In the genomic region with DNA sequence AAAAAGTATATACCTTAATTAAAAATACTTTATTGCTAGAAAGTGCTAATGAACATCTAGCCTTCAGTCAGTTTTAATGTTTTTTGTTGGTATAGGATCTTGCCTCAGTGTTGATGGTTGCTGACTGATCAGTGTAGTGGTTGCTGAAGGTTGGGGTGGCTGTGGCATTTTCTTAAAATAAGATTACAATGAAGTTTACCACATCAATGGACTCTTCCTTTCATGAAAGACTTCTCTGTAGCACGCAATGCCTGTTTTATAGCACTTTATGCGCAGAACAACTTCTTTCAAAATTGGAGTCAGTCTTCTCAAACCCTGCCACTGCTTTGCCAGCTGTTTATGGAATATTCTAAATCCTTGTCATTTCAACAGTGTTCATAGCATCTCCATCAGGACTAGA, we compare ENCODE assay signal across 21 cellular contexts.
"Had no signal": no experiment of that assay in that cellular context is flagged by ENCODE, and none has a peak within 500 bp of the region (broad histone marks: within the 10 kb centered on the region; RNA-seq: fewer than 3 reads in every experiment).

No MANE protein-coding gene starts in this region.

- H3K36me3 Mint-ChIP-seq: activated naive CD8-positive, alpha-beta T cell had no signal

- H3K9me3 ChIP-seq: adrenal gland, colonic mucosa had no signal

- DNase-seq: activated CD4-positive, alpha-beta T cell treated with anti-CD3 and anti-CD28 coated beads, Interleukin-2, amount 50 U/mL, for 1 hour; activated CD8-positive, alpha-beta memory T cell treated with anti-CD3 and anti-CD28 coated beads for 24 hours; activated effector memory CD4-positive, alpha-beta T cell treated with Interleukin-2 at 50 U/mL for 16 hours; activated naive CD4-positive, alpha-beta T cell; activated T-cell treated with anti-CD3 and anti-CD28 coated beads, Interleukin-2, amount 50 U/mL, for 48 hours; adrenal gland; anterior cingulate cortex; caudate nucleus; colonic mucosa; KG1; MG63; NCI-H1105; NCI-H1436; NCI-H1694 treated with DMSO at 0.1 percent for 48 hours; NCI-H2029 treated with DMSO at 0.1 percent for 48 hours; NCI-H510A treated with DMSO at 0.1 percent for 48 hours; NCI-H69; PC-9; SHP77 treated with DMSO at 0.1 percent for 48 hours had no signal

- H3K4me3 Mint-ChIP-seq: activated naive CD8-positive, alpha-beta T cell had no signal

- H3K27ac ChIP-seq: adrenal gland, colonic mucosa, PC-9 had no signal

- ATAC-seq: activated CD4-positive, CD25-positive, alpha-beta regulatory T cell treated with anti-CD3 and anti-CD28 coated beads, Interleukin-2, amount 50 U/mL, for 24 hours had no signal

- H3K27ac Mint-ChIP-seq: activated naive CD8-positive, alpha-beta T cell had no signal

- H3K36me3 ChIP-seq: adrenal gland, colonic mucosa had no signal

- H3K4me3 ChIP-seq: adrenal gland, colonic mucosa, MG63, PC-9 had no signal

- H3K27me3 ChIP-seq: adrenal gland, colonic mucosa, MG63 had no signal

- H3K4me1 ChIP-seq: adrenal gland, colonic mucosa had no signal
